ENCODE assay signal across 9 cellular contexts in genomic region chr7:132066776-132067175, GRCh38.
DNase-seq lines count a peak whose midpoint lies in the region; ATAC-seq and TF ChIP-seq lines count a peak whose summit lies in the region.
"Had no signal": no experiment of that assay in that cellular context is flagged by ENCODE, and none has a peak within 500 bp of the region (broad histone marks: within the 10 kb centered on the region; RNA-seq: fewer than 3 reads in every experiment).

No MANE protein-coding gene starts in this region.

- H3K4me1 ChIP-seq in HEK293 (ENCODE audit: control insufficient read depth, insufficient read depth, low read length) = no peaks in the 10 kb centered on the region
- H3K4me1 ChIP-seq in mesodermal cell (ENCODE audit: control insufficient read depth, insufficient read depth, low read length, poor library complexity, severe bottlenecking) = peaks cover 27% of the 10 kb centered on the region
- H3K4me1 ChIP-seq in thoracic aorta (ENCODE audit: control insufficient read depth in 1 of 2, low read depth in 2 of 2) = peaks cover 10 to 36% of the 10 kb centered on the region in 2 donors

- WGBS in mesodermal cell (ENCODE audit: insufficient coverage in 2 of 2), 2 experiments = 63 to 70% methylated on average over 10 to 11 of the region's 12 CpGs

- POLR2A ChIA-PET in HEK293 (lab: Yijun Ruan, JAX) = no interaction called here

- ATAC-seq in thoracic aorta (ENCODE audit: insufficient number of reproducible peaks, low FRiP score, low read depth) (no peak), GM18520 (IDR thresholded peaks at IDR 0.05; ENCODE audit: unreplicated experiment) (no peak)

- no peaks in the 10 kb centered on the region for H3K9me3 ChIP-seq in HEK293 (ENCODE audit: control insufficient read depth, insufficient read depth, low read depth, low read length)
- no peaks in the 10 kb centered on the region for H3K9me3 ChIP-seq in mesodermal cell (ENCODE audit: control insufficient read depth, low read length)
- no peaks in the 10 kb centered on the region for H3K9me3 ChIP-seq in thoracic aorta

- no peaks in the 10 kb centered on the region for H3K36me3 Mint-ChIP-seq in chondrocyte (ENCODE audit: low read depth)

- H3K27ac ChIP-seq in HEK293 (ENCODE audit: extremely low read depth, low read depth, low read length) = no peak overlapping the region
- H3K27ac ChIP-seq in mesodermal cell (ENCODE audit: low read depth, low read length, severe bottlenecking) = peak overlapping the region; percentile 81
- H3K27ac ChIP-seq in thoracic aorta = peak overlapping the region; percentile 87 to 89

- TF ChIP-seq CTCF in HEK293 (tag by site-specific recombination; IDR thresholded peaks at IDR 0.05) (no peak), chondrocyte (IDR thresholded peaks at IDR 0.05) (no peak), thoracic aorta (IDR thresholded peaks at IDR 0.05) (no peak)

- CTCF ChIA-PET in HEK293 (lab: Yijun Ruan, JAX) = interaction anchor here (0.7 kb wide), 1 partner anchor 222 kb away, joined by 3 read pairs; no protein-coding TSS in a partner anchor

- peaks cover 59% of the 10 kb centered on the region for H3K4me1 Mint-ChIP-seq in chondrocyte (ENCODE audit: low read depth)

- DNase-seq in chondrocyte (ENCODE audit: low spot score) (no peak), thoracic aorta (ENCODE audit: low spot score) (peak; percentile 33), NCI-H1417 (lab: John Stamatoyannopoulos, UW) (no peak), NCI-H1436 (lab: John Stamatoyannopoulos, UW) (no peak)
- DNase-seq: activated CD4-positive, alpha-beta T cell treated with anti-CD3 and anti-CD28 coated beads for 4 hours had no signal

- H3K4me3 ChIP-seq in HEK293 (ENCODE audit: low read depth, low read length) (no peak overlapping the region), mesodermal cell (ENCODE audit: extremely low read depth, insufficient read depth, low read length, poor library complexity, severe bottlenecking) (no peak overlapping the region), thoracic aorta (peak overlapping the region; percentile 0)

- no peaks in the 10 kb centered on the region for H3K27me3 Mint-ChIP-seq in chondrocyte (ENCODE audit: low read depth)

- peak overlapping the region; percentile 21 for H3K4me3 Mint-ChIP-seq in chondrocyte (ENCODE audit: unreplicated experiment)

- peak overlapping the region; percentile 98 for H3K27ac Mint-ChIP-seq in chondrocyte (ENCODE audit: unreplicated experiment)
- H3K27ac Mint-ChIP-seq: progenitor cell of endocrine pancreas had no signal

- H3K27me3 ChIP-seq in thoracic aorta (replicated peaks; ENCODE audit: insufficient read depth) = no peaks in the 10 kb centered on the region

- H3K36me3 ChIP-seq in HEK293 (ENCODE audit: control insufficient read depth in 2 of 2, insufficient read depth in 1 of 2, low read length in 2 of 2) (no peaks in the 10 kb centered on the region), mesodermal cell (ENCODE audit: control insufficient read depth, insufficient read depth, low read length) (no peaks in the 10 kb centered on the region), thoracic aorta (no peaks in the 10 kb centered on the region)

- no peaks in the 10 kb centered on the region for H3K9me3 Mint-ChIP-seq in chondrocyte (ENCODE audit: low read depth)

TF ChIP-seq in HEK293, 187 proteins besides CTCF, POLR2A, EP300 and RAD21:
- TF ChIP-seq ZNF658 (tag by site-specific recombination; IDR thresholded peaks at IDR 0.05) (no peak), ZNF701 (tag by site-specific recombination; IDR thresholded peaks at IDR 0.05) (no peak), ZIC2 (tag by site-specific recombination; IDR thresholded peaks at IDR 0.05) (peak; percentile 33; the same call in 1 of the 2 replicates), TCF7L2 (IDR thresholded peaks at IDR 0.05; ENCODE audit: borderline replicate concordance, low read depth, low read length) (no peak), BCL11A (tag by site-specific recombination; IDR thresholded peaks at IDR 0.05; ENCODE audit: low read depth) (no peak), ZNF23 (tag by site-specific recombination; IDR thresholded peaks at IDR 0.05; ENCODE audit: borderline replicate concordance) (no peak)
